In the genomic region with DNA sequence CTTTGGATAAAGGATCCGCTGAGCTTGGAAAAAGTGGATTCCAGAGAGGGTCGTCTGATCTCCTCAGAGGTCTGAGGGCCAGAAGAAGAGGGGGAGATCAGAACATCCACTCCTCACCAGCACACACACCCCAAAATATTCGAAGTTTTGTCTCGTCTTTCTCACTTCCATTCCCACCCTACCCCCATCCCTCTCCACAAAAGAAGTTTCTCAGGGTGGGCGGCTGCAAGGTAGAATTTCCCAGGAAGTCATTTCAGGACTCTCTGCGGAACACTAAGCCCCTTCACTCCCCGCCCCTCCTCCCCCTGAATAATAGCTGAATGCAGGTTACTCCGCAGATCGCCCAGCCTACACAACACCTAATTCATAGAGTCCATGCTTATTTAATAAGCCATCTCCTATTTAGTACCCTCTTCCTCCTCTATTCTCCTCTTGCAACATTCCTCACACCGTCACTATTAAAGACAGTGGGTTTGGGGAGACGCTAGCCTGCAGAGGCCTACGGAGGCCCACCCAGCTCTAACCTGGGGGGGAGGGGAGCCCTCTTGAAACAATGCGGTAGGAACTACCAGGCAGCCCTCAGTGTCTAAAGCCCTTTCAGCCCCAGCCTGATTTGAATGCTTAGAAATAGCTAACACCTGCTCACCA, we compare ENCODE assay signal across 1 cellular context.
TF ChIP-seq lines count a peak whose summit lies in the region.

No MANE protein-coding gene starts in this region.

TF ChIP-seq in endothelial cell of umbilical vein, 7 proteins besides CTCF, POLR2A, EP300 and RAD21:
- TF ChIP-seq JUN (IDR thresholded peaks at IDR 0.05; ENCODE audit: borderline replicate concordance, insufficient read depth, insufficient read length, low read depth) (no peak), MYC (IDR thresholded peaks at IDR 0.05; ENCODE audit: low read depth, low read length) (no peak), POLR2AphosphoS5 (IDR thresholded peaks at IDR 0.05; ENCODE audit: insufficient read depth, low read depth, low read length) (no peak), EZH2 (IDR thresholded peaks at IDR 0.05; ENCODE audit: borderline replicate concordance, low read depth, low read length, severe bottlenecking) (no peak), GATA2 (IDR thresholded peaks at IDR 0.05; ENCODE audit: insufficient read depth, insufficient read length, low read depth, low read length) (no peak), FOS (IDR thresholded peaks at IDR 0.05; ENCODE audit: borderline replicate concordance, insufficient read depth, low read length) (no peak)
- TF ChIP-seq, protein P1, sequence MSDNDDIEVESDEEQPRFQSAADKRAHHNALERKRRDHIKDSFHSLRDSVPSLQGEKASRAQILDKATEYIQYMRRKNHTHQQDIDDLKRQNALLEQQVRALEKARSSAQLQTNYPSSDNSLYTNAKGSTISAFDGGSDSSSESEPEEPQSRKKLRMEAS (IDR thresholded peaks at IDR 0.05; ENCODE audit: insufficient read depth, insufficient read length) = no peak
TF ChIP-seq in endothelial cell of umbilical vein: peak in this region for 0.
